Comparison of ENCODE assay signal across 8 cellular contexts in genomic region chr3:49093853-49094767, GRCh38. TPM values are rescaled to one million over a fixed set of nuclear protein-coding genes. Genes with fewer than 3 reads are reported as not detected.
DNase-seq lines count a peak whose midpoint lies in the region; ATAC-seq and TF ChIP-seq lines count a peak whose summit lies in the region.

TSS of gene QRICH1 (minus strand) at chr3:49094071. CDS start at chr3:49077017, 17,054 bp downstream.

- peak within 1 kb of the TSS; percentile 85 for H3K4me3 ChIP-seq in colonic mucosa

- no peaks in the 10 kb centered on the region for H3K9me3 ChIP-seq in colonic mucosa

- H3K27ac ChIP-seq in colonic mucosa: peak within 1 kb of the TSS; percentile 96

- peak; percentile 31 for TF ChIP-seq CTCF in colonic mucosa (IDR thresholded peaks at IDR 0.05)

- peak within 1 kb of the TSS; percentile 70 to 97 for H3K9ac ChIP-seq in colonic mucosa (ENCODE audit: low read depth in 2 of 2, low read length in 2 of 2)

- ATAC-seq in GM19324 (IDR thresholded peaks at IDR 0.05; ENCODE audit: low FRiP score, unreplicated experiment) (peak; percentile 83), HG03469 (IDR thresholded peaks at IDR 0.05; ENCODE audit: unreplicated experiment) (peak; percentile 56), left colon (peak; percentile 85)

- DNase-seq in C1 segment of cervical spinal cord (lab: John Stamatoyannopoulos, UW) (peak; percentile 91 to 100 (median 99)), NCI-H526 (lab: John Stamatoyannopoulos, UW) (peak; percentile 96 to 98), colonic mucosa (peak; percentile 99), left colon (peak; percentile 97)
- DNase-seq in activated CD4-positive, alpha-beta T cell treated with anti-CD3 and anti-CD28 coated beads for 48 hours: peak; percentile 98
- peak; percentile 97 for DNase-seq in stimulated activated CD4-positive, alpha-beta T cell treated with anti-CD3 and anti-CD28 coated beads, Interleukin-1b, Interleukin-23, amount 100 ng/mL, for 48 hours

- peaks cover 17% of the 10 kb centered on the region for H3K4me1 ChIP-seq in colonic mucosa

- H3K36me3 ChIP-seq in colonic mucosa: no peaks in the 10 kb centered on the region

- H3K27me3 ChIP-seq in colonic mucosa: no peaks in the 10 kb centered on the region

- intact Hi-C loops in colonic mucosa (cut with DNase I) (loop anchor here (10.0 kb wide), 1 partner anchor 109 kb away; no protein-coding TSS in a partner anchor), left colon (cut with DNase I, micrococcal nuclease) (no loop called here)

RNA-seq across cellular contexts. Expression of gene QRICH1, which starts in this region (rescaled TPM):
- total RNA-seq in colonic mucosa (10 to 100 TPM; 59.8 to 76.0 TPM), left colon (10 to 100 TPM; 73.5 to 83.6 TPM)

Comparison
In these comparisons a context has a peak if more than half of its experiments do, and no peak if none do; other contexts are left out.
1. Peak in every context shown above with its lines: DNase-seq, ATAC-seq, H3K4me3 ChIP-seq and H3K27ac ChIP-seq.